24 cellular contexts compared by ENCODE assay signal in genomic region chr5:78065073-78065472, GRCh38.
"Had no signal": no experiment of that assay in that cellular context is flagged by ENCODE, and none has a peak within 500 bp of the region (broad histone marks: within the 10 kb centered on the region; RNA-seq: fewer than 3 reads in every experiment).

No MANE protein-coding gene starts in this region.

- H3K4me2 ChIP-seq: hepatocyte had no signal

- H3K4me3 ChIP-seq: dorsolateral prefrontal cortex, gastroesophageal sphincter, heart left ventricle, hepatocyte, left lung, ovary, psoas muscle, skin epidermis, spleen, thoracic aorta, tibial nerve, upper lobe of left lung, uterus had no signal

- H3K4me3 Mint-ChIP-seq: natural killer cell; stimulated activated naive B cell treated with anti-CD40 and anti-IgM and Interleukin-4, amounts not matched to agents 10 μg/mL and 1 μg/mL and 100 μg/mL, for 72 hours; stimulated activated naive CD8-positive, alpha-beta T cell treated with anti-CD3 and anti-CD28 coated beads, Interleukin-15, Interleukin-2, amounts not matched to agents 100 ng/mL and 50 ng/mL, for 24 hours had no signal

- H3K4me1 ChIP-seq: foreskin keratinocyte, gastroesophageal sphincter, heart left ventricle, left lung, psoas muscle, spleen, tibial nerve, upper lobe of left lung, uterus had no signal

- H3K27me3 Mint-ChIP-seq: stimulated activated naive B cell treated with anti-CD40 and anti-IgM and Interleukin-4, amounts not matched to agents 10 μg/mL and 1 μg/mL and 100 μg/mL, for 72 hours; stimulated activated naive CD8-positive, alpha-beta T cell treated with anti-CD3 and anti-CD28 coated beads, Interleukin-15, Interleukin-2, amounts not matched to agents 100 ng/mL and 50 ng/mL, for 24 hours had no signal

- DNase-seq: dorsolateral prefrontal cortex; effector CD4-positive, alpha-beta T cell; foreskin keratinocyte; heart left ventricle; left cardiac atrium; left lung; natural killer cell; occipital lobe; ovary; psoas muscle; right cardiac atrium; spleen; stimulated activated CD4-positive, alpha-beta T cell treated with anti-CD3 and anti-CD28 coated beads, Interleukin-4, amount 100 ng/mL, for 4 hours; stimulated activated naive B cell treated with anti-CD40 and anti-IgM and Interleukin-4, amounts not matched to agents 10 μg/mL and 1 μg/mL and 100 μg/mL, for 72 hours; uterus had no signal

- H3K27ac Mint-ChIP-seq: natural killer cell; stimulated activated naive B cell treated with anti-CD40 and anti-IgM and Interleukin-4, amounts not matched to agents 10 μg/mL and 1 μg/mL and 100 μg/mL, for 72 hours; stimulated activated naive CD8-positive, alpha-beta T cell treated with anti-CD3 and anti-CD28 coated beads, Interleukin-15, Interleukin-2, amounts not matched to agents 100 ng/mL and 50 ng/mL, for 24 hours had no signal

- H3K27ac ChIP-seq: dorsolateral prefrontal cortex, epithelial cell of prostate, foreskin keratinocyte, gastroesophageal sphincter, heart left ventricle, hepatocyte, left lung, ovary, psoas muscle, skin epidermis, spleen, thoracic aorta, tibial nerve, upper lobe of left lung, uterus had no signal

- FAIRE-seq: colon had no signal

- ATAC-seq: gastroesophageal sphincter; left cardiac atrium; left lung; natural killer cell; psoas muscle; stimulated activated naive B cell treated with anti-CD40 and anti-IgM and Interleukin-4, amounts not matched to agents 10 μg/mL and 1 μg/mL and 100 μg/mL, for 72 hours had no signal

- H3K79me2 ChIP-seq: hepatocyte had no signal

- H3K9me3 ChIP-seq: ovary, psoas muscle had no signal

- H3K27me3 ChIP-seq: dorsolateral prefrontal cortex, foreskin keratinocyte, gastroesophageal sphincter, heart left ventricle, hepatocyte, left lung, ovary, spleen, tibial nerve, upper lobe of left lung, uterus had no signal

- H3K36me3 ChIP-seq: heart left ventricle, ovary, thoracic aorta, upper lobe of left lung, uterus had no signal
